In the genomic region with DNA sequence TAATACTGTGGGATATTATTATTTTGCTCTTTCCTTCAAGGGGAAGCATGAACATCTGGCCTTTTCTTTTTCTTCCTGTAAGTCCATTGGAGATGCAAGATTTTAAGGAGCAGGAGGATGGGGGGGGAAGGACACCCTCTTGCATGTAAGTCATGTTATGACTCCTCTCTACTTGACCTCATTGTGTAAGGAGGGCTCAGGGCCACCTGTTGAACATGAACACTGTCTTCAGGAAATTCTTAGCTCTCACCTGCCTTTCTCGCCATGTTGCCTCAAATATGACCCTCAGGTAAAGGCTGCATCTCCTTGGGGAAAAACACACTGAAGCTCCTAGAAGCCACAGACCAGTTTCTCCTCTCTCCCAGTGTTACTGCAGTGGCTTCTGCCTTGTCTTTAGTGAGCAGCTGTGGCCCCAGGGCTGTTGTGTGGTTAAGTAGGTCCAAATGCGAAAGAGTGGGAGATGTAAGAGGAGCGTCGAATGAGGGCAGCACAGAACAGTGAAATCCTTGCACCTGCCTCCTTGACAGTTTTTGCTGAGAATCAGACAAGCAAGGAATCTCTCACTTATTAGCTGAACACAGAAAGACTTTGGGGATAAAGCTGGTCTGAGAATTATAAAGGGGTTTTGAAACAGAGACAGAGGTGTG, we compare ENCODE assay signal across 1 cellular context.
TF ChIP-seq lines count a peak whose summit lies in the region.

No MANE protein-coding gene starts in this region.

TF ChIP-seq in K562, 482 proteins besides CTCF, POLR2A, EP300 and RAD21:
- no peak for TF ChIP-seq SREBF1 (IDR thresholded peaks at IDR 0.05; ENCODE audit: borderline replicate concordance, low read depth, low read length)
